9 cellular contexts compared by ENCODE assay signal in genomic region chr1:149916927-149917310, GRCh38. TPM values are rescaled to one million over a fixed set of nuclear protein-coding genes. Genes with fewer than 3 reads are reported as not detected.
DNase-seq lines count a peak whose midpoint lies in the region; ATAC-seq and TF ChIP-seq lines count a peak whose summit lies in the region.
"Had no signal": no experiment of that assay in that cellular context is flagged by ENCODE, and none has a peak within 500 bp of the region (broad histone marks: within the 10 kb centered on the region; RNA-seq: fewer than 3 reads in every experiment).

No MANE protein-coding gene starts in this region.

- H3K27ac ChIP-seq in HUES48 (ENCODE audit: low read depth, low read length) (no peak overlapping the region), coronary artery (peak overlapping the region; percentile 27 to 34), neural cell (ENCODE audit: low read length) (peak overlapping the region; percentile 83)

- DNase-seq in AG10803 (ENCODE audit: low read depth) = no peak
- no peak for DNase-seq in coronary artery (ENCODE audit: low spot score)
- no peak for DNase-seq in globus pallidus (ENCODE audit: low spot score)
- DNase-seq in GM13976 (ENCODE audit: low spot score) = no peak
- DNase-seq in DMS79 (lab: John Stamatoyannopoulos, UW) = no peak
- DNase-seq: NCI-H524 treated with DMSO at 0.1 percent for 48 hours had no signal

- in situ Hi-C loops in GM13976 (cut with MboI; ENCODE audit: low sequenced_read_pairs, unreplicated experiment) = no loop called here

- ATAC-seq in GM21381 (IDR thresholded peaks at IDR 0.05; ENCODE audit: unreplicated experiment) = no peak

- H3K4me3 ChIP-seq in AG10803 (ENCODE audit: low read length) = peak overlapping the region; percentile 82
- peak overlapping the region; percentile 80 for H3K4me3 ChIP-seq in HUES48 (ENCODE audit: low read depth, low read length)
- H3K4me3 ChIP-seq in coronary artery = peak overlapping the region; percentile 70
- peak overlapping the region; percentile 94 for H3K4me3 ChIP-seq in neural cell (ENCODE audit: low read length)

- TF ChIP-seq RAD21 in neural cell (conservative IDR thresholded peaks at IDR 0.05) = no peak

- no peaks in the 10 kb centered on the region for H3K9me2 ChIP-seq in neural cell (ENCODE audit: insufficient read depth, low read length)

- H3K9me3 ChIP-seq in HUES48 (ENCODE audit: control insufficient read depth, insufficient read depth, low read length) (no peaks in the 10 kb centered on the region), neural cell (ENCODE audit: low read length) (no peaks in the 10 kb centered on the region)

- H3K4me1 ChIP-seq in HUES48 (ENCODE audit: control insufficient read depth, insufficient read depth, low read length) = peaks cover 14% of the 10 kb centered on the region

- peaks cover 42% of the 10 kb centered on the region for H3K79me2 ChIP-seq in neural cell (replicated peaks; ENCODE audit: insufficient read depth, low read length)

- H3K9ac ChIP-seq in HUES48 (ENCODE audit: low read depth, low read length) (0 out of 2 replicates have a peak overlapping the region, but pooled peaks have one; percentile 62), neural cell (ENCODE audit: low read length) (peak overlapping the region; percentile 98)

- no peaks in the 10 kb centered on the region for H3K27me3 ChIP-seq in HUES48 (ENCODE audit: control insufficient read depth, insufficient read depth, low read length)
- H3K27me3 ChIP-seq in neural cell (ENCODE audit: insufficient read depth, low read depth, low read length) = no peaks in the 10 kb centered on the region

- H3K4me2 ChIP-seq in neural cell (ENCODE audit: low read length) = peak overlapping the region; percentile 87

- no peaks in the 10 kb centered on the region for H4K20me1 ChIP-seq in neural cell (ENCODE audit: insufficient read depth)

- TF ChIP-seq CTCF in AG10803 (conservative IDR thresholded peaks at IDR 0.05; ENCODE audit: low read length) (no peak), coronary artery (IDR thresholded peaks at IDR 0.05) (no peak), neural cell (IDR thresholded peaks at IDR 0.05; ENCODE audit: poor library complexity, severe bottlenecking) (no peak), GM13976 (IDR thresholded peaks at IDR 0.05; ENCODE audit: borderline replicate concordance, control extremely low read depth, extremely low read depth, insufficient read depth, missing control alignments) (no peak)

- H3K36me3 ChIP-seq in HUES48 (ENCODE audit: control insufficient read depth, insufficient read depth, low read length) (peaks cover 16% of the 10 kb centered on the region), neural cell (ENCODE audit: insufficient read depth, low read length) (no peaks in the 10 kb centered on the region)

- no peak for TF ChIP-seq EP300 in neural cell (conservative IDR thresholded peaks at IDR 0.05; ENCODE audit: poor library complexity, severe bottlenecking)

- no peaks in the 10 kb centered on the region for H3F3A ChIP-seq in neural cell (ENCODE audit: insufficient read depth, low read length, poor library complexity, severe bottlenecking)

- H2AFZ ChIP-seq in neural cell (ENCODE audit: low read depth, low read length) = peak overlapping the region; percentile 45

TF ChIP-seq in neural cell, 6 proteins besides CTCF, POLR2A, EP300 and RAD21:
- TF ChIP-seq MXI1 (conservative IDR thresholded peaks at IDR 0.05; ENCODE audit: poor library complexity, severe bottlenecking) = peak; percentile 3
- TF ChIP-seq REST (IDR thresholded peaks at IDR 0.05; ENCODE audit: borderline replicate concordance) = no peak
- no peak for TF ChIP-seq SMC3 (conservative IDR thresholded peaks at IDR 0.05; ENCODE audit: poor library complexity)
- TF ChIP-seq TAF1 (IDR thresholded peaks at IDR 0.05; ENCODE audit: low read depth) = no peak
- TF ChIP-seq EZH2 (IDR thresholded peaks at IDR 0.05; ENCODE audit: borderline replicate concordance, insufficient read depth, low read length, poor library complexity, severe bottlenecking) = no peak

RNA-seq across cellular contexts. Expression of gene SV2A, which starts 0.7 kb away (rescaled TPM):
- 78.1 and 95.3 TPM in 2 replicates for polyA plus RNA-seq in neural cell
- polyA minus RNA-seq in neural cell = 174 and 183 TPM in 2 replicates

RNA-seq across cellular contexts. Expression of gene SF3B4, which starts 10.7 kb away (rescaled TPM):
- 7.8 and 14.1 TPM in 2 replicates for polyA plus RNA-seq in neural cell
- 10.7 and 15.3 TPM in 2 replicates for polyA minus RNA-seq in neural cell

RNA-seq across cellular contexts. Expression of gene BOLA1, which starts 17.6 kb away (rescaled TPM):
- polyA plus RNA-seq in neural cell = 19.6 and 26.3 TPM in 2 replicates
- polyA minus RNA-seq in neural cell = 8.6 and 9.0 TPM in 2 replicates

RNA-seq across cellular contexts. Expression of gene MTMR11, which starts 19.8 kb away (rescaled TPM):
- polyA plus RNA-seq in neural cell = 0.58 and 1.6 TPM in 2 replicates
- 0.46 and 0.49 TPM in 2 replicates for polyA minus RNA-seq in neural cell
